28 cellular contexts compared by ENCODE assay signal in the genomic region with DNA sequence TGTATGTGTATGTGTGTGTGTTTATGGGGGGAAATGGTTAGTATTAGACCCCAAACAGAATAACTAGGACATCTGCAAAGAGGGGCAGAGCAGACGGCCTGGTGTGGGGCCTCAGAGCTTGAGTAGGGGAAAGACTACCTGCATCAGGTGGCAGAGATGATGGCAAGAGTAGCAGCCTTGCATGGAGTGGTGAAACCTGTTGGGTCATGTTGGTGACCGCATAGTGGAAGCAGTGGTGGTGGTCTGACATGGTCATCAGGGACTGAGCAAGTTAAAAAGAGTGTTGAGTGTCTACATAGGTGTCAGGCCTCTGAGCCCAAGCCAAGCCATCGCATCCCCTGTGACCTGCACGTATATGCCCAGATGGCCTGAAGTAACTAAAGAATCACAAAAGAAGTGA.
"Had no signal": no experiment of that assay in that cellular context is flagged by ENCODE, and none has a peak within 500 bp of the region (broad histone marks: within the 10 kb centered on the region; RNA-seq: fewer than 3 reads in every experiment).

No MANE protein-coding gene starts in this region.

- H3K9me3 ChIP-seq: left lung, lower lobe of right lung, ovary, right atrium auricular region, right lobe of liver, tibial nerve, uterus had no signal

- H3K9ac ChIP-seq: neural progenitor cell had no signal

- DNase-seq: hippocampal formation; kidney; left colon; left lung; lower lobe of right lung; mammary epithelial cell; mesenchymal stem cell; naive B cell; natural killer cell; nephron progenitor cell; ovary; right lobe of liver; stimulated activated CD4-positive, alpha-beta T cell treated with anti-CD3 and anti-CD28 coated beads, Interleukin-1b, Interleukin-23, amount 100 ng/mL, for 48 hours; stimulated activated CD4-positive, alpha-beta T cell treated with anti-CD3 and anti-CD28 coated beads, Interleukin-2, amount 100 ng/mL, for 48 hours; stimulated activated CD4-positive, alpha-beta T cell treated with anti-CD3 and anti-CD28 coated beads, Interleukin-4, amount 100 ng/mL, for 4 hours; stimulated activated CD8-positive, alpha-beta memory T cell treated with anti-CD3 and anti-CD28 coated beads, Interleukin-4, amount 100 ng/mL, for 48 hours; stimulated activated naive CD4-positive, alpha-beta T cell treated with Interleukin-2 at 50 U/mL for 16 hours; stimulated activated naive CD8-positive, alpha-beta T cell treated with anti-CD3 and anti-CD28 coated beads, Interleukin-15, amount 100 ng/mL, for 72 hours; substantia nigra; uterus had no signal

- H3K27ac ChIP-seq: left lung, lower lobe of right lung, neural progenitor cell, ovary, right atrium auricular region, right lobe of liver, tibial nerve, uterus had no signal

- H3K4me1 Mint-ChIP-seq: mesothelial cell of epicardium; naive B cell; natural killer cell; nephron progenitor cell; neural progenitor cell; stimulated activated memory B cell treated with anti-CD40 and anti-IgM and Interleukin-4, amounts not matched to agents 10 μg/mL and 1 μg/mL and 100 μg/mL, for 72 hours; stimulated activated naive CD8-positive, alpha-beta T cell treated with anti-CD3 and anti-CD28 coated beads, Interleukin-15, amount 100 ng/mL, for 72 hours had no signal

- H3K27ac Mint-ChIP-seq: mesothelial cell of epicardium; naive B cell; natural killer cell; nephron progenitor cell; neural progenitor cell; progenitor cell of endocrine pancreas; stimulated activated memory B cell treated with anti-CD40 and anti-IgM and Interleukin-4, amounts not matched to agents 10 μg/mL and 1 μg/mL and 100 μg/mL, for 72 hours; stimulated activated naive CD8-positive, alpha-beta T cell treated with anti-CD3 and anti-CD28 coated beads, Interleukin-15, amount 100 ng/mL, for 72 hours; type B pancreatic cell had no signal

- H3K4me3 Mint-ChIP-seq: mesothelial cell of epicardium; naive B cell; natural killer cell; nephron progenitor cell; neural progenitor cell; stimulated activated memory B cell treated with anti-CD40 and anti-IgM and Interleukin-4, amounts not matched to agents 10 μg/mL and 1 μg/mL and 100 μg/mL, for 72 hours; stimulated activated naive CD8-positive, alpha-beta T cell treated with anti-CD3 and anti-CD28 coated beads, Interleukin-15, amount 100 ng/mL, for 72 hours; type B pancreatic cell had no signal

- H3K27me3 Mint-ChIP-seq: naive B cell; stimulated activated memory B cell treated with anti-CD40 and anti-IgM and Interleukin-4, amounts not matched to agents 10 μg/mL and 1 μg/mL and 100 μg/mL, for 72 hours; stimulated activated naive CD8-positive, alpha-beta T cell treated with anti-CD3 and anti-CD28 coated beads, Interleukin-15, amount 100 ng/mL, for 72 hours had no signal

- H3K4me1 ChIP-seq: left lung, lower lobe of right lung, neural progenitor cell, right atrium auricular region, right lobe of liver, tibial nerve, uterus had no signal

- ATAC-seq: left colon; left lung; lower lobe of right lung; natural killer cell; right lobe of liver; stimulated activated memory B cell treated with anti-CD40 and anti-IgM and Interleukin-4, amounts not matched to agents 10 μg/mL and 1 μg/mL and 100 μg/mL, for 72 hours; stimulated activated naive CD8-positive, alpha-beta T cell treated with anti-CD3 and anti-CD28 coated beads, Interleukin-15, amount 100 ng/mL, for 72 hours had no signal

- H3K9me3 Mint-ChIP-seq: mesothelial cell of epicardium; nephron progenitor cell; neural progenitor cell; stimulated activated memory B cell treated with anti-CD40 and anti-IgM and Interleukin-4, amounts not matched to agents 10 μg/mL and 1 μg/mL and 100 μg/mL, for 72 hours; type B pancreatic cell had no signal

- H3K36me3 Mint-ChIP-seq: mesothelial cell of epicardium; naive B cell; natural killer cell; neural progenitor cell; stimulated activated memory B cell treated with anti-CD40 and anti-IgM and Interleukin-4, amounts not matched to agents 10 μg/mL and 1 μg/mL and 100 μg/mL, for 72 hours; type B pancreatic cell had no signal

- H3K36me3 ChIP-seq: left lung, lower lobe of right lung, neural progenitor cell, ovary, right atrium auricular region, right lobe of liver, tibial nerve, uterus had no signal

- H3K27me3 ChIP-seq: left lung, neural progenitor cell, right atrium auricular region, right lobe of liver, tibial nerve, uterus had no signal

- H3K4me3 ChIP-seq: left lung, lower lobe of right lung, neural progenitor cell, ovary, right atrium auricular region, right lobe of liver, smooth muscle cell, tibial nerve, uterus had no signal
